10 cellular contexts compared by ENCODE assay signal in the genomic region with DNA sequence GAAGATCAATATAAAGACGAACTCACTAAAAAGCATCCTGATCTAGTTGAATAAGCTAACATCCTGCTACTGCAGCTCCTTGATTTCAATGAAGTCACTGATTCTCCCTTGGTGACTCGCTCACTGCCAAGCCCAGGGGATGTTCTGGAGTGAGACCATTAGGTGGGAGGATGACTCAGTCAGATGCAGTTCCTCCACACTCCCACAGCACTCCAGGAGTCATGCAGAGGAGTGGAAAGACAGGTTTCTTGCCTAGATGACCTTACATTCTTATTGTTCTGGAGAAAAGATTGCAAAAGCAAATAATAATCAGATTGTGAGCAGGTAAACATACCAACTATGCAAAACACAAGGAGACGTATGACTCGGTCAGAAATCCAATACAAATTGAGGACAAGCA. TPM values are rescaled to one million over a fixed set of nuclear protein-coding genes. Genes with fewer than 3 reads are reported as not detected.
A peak's percentile ranks its signal among the peaks of the same experiment; 100 is the strongest.
DNase-seq lines count a peak whose midpoint lies in the region; ATAC-seq and TF ChIP-seq lines count a peak whose summit lies in the region.
"Had no signal": no experiment of that assay in that cellular context is flagged by ENCODE, and none has a peak within 500 bp of the region (broad histone marks: within the 10 kb centered on the region; RNA-seq: fewer than 3 reads in every experiment).

No MANE protein-coding gene starts in this region.

- CTCF ChIA-PET in T-cell (lab: Charles Lee), result interaction anchor here (0.7 to 1.0 kb wide), 3 partner anchors 12 to 13 kb away, joined by 3 read pairs; no protein-coding TSS in a partner anchor

- H3K36me3 ChIP-seq in stomach, result peaks cover 0 to 25% (median 6%) of the 10 kb centered on the region in 4 donors
- H3K36me3 ChIP-seq in heart left ventricle, result no peaks in the 10 kb centered on the region
- H3K36me3 ChIP-seq: BLaER1 had no signal

- H3K9me3 ChIP-seq in stomach, result no peaks in the 10 kb centered on the region
- no peaks in the 10 kb centered on the region for H3K9me3 ChIP-seq in heart left ventricle
- H3K9me3 ChIP-seq: BLaER1 had no signal

- TF ChIP-seq POLR2A in stomach (IDR thresholded peaks at IDR 0.05), result no peak
- TF ChIP-seq POLR2A in heart left ventricle (IDR thresholded peaks at IDR 0.05), result no peak

- no peak overlapping the region for H3K4me3 ChIP-seq in stomach
- no peak overlapping the region for H3K4me3 ChIP-seq in heart left ventricle
- H3K4me3 ChIP-seq: BLaER1 had no signal

- H3K27ac ChIP-seq in stomach, result peak overlapping the region in 4 of 5 donors; percentile 24 to 84 (median 46)
- no peak overlapping the region for H3K27ac ChIP-seq in heart left ventricle
- H3K27ac ChIP-seq: BLaER1 had no signal

- intact Hi-C loops in head of caudate nucleus (cut with DNase I) (no loop called here), stomach (cut with DNase I; ENCODE audit: low total_unique reads) (no loop called here), heart left ventricle (cut with DNase I) (no loop called here)

- H3K4me1 ChIP-seq in stomach (peaks cover 9 to 43% (median 14%) of the 10 kb centered on the region in 4 donors), heart left ventricle (no peaks in the 10 kb centered on the region)

- H3K4me3 Mint-ChIP-seq in T-cell, result peak overlapping the region in 1 of 3 donors; percentile 37
- H3K4me3 Mint-ChIP-seq: T-helper 1 cell treated with Interleukin-12 subunit alpha and Interleukin-12 subunit beta and Interleukin-4 antibody, amounts not matched to agents 30 μg/mL and 1 μg/mL, for 36 hours had no signal

- peaks cover 72 to 75% (median 74%) of the 10 kb centered on the region in 3 donors for H3K4me1 Mint-ChIP-seq in T-cell

- no peak for ATAC-seq in T-cell (replicated peaks in 1 of 4)
- ATAC-seq in heart left ventricle, result no peak
- no peak for ATAC-seq in GM18517 (IDR thresholded peaks at IDR 0.05; ENCODE audit: unreplicated experiment)

- TF ChIP-seq CTCF in stomach (IDR thresholded peaks at IDR 0.05), result no peak
- TF ChIP-seq CTCF in heart left ventricle (IDR thresholded peaks at IDR 0.05), result no peak

- TF ChIP-seq EP300 in stomach (IDR thresholded peaks at IDR 0.05), result no peak

- no peaks in the 10 kb centered on the region for H3K9me3 Mint-ChIP-seq in T-cell
- H3K9me3 Mint-ChIP-seq: T-helper 1 cell treated with Interleukin-12 subunit alpha and Interleukin-12 subunit beta and Interleukin-4 antibody, amounts not matched to agents 30 μg/mL and 1 μg/mL, for 36 hours had no signal

- H3K27me3 ChIP-seq in stomach, result no peaks in the 10 kb centered on the region
- no peaks in the 10 kb centered on the region for H3K27me3 ChIP-seq in heart left ventricle
- H3K27me3 ChIP-seq: BLaER1 had no signal

- H3K36me3 Mint-ChIP-seq in T-cell, result peaks cover 44% of the 10 kb centered on the region

- H3K27me3 Mint-ChIP-seq in T-cell, result no peaks in the 10 kb centered on the region

- WGBS in stomach, 5 donors, result 31 to 70% (median 45%) methylated on average over 4 of the region's 4 CpGs
- 81 to 89% (median 83%) methylated on average over 4 of the region's 4 CpGs for WGBS in heart left ventricle, 4 donors

- POLR2A ChIA-PET in T-cell (lab: Charles Lee), result no interaction called here

- peak overlapping the region; percentile 70 to 75 for H3K27ac Mint-ChIP-seq in T-cell
- H3K27ac Mint-ChIP-seq: T-helper 1 cell treated with Interleukin-12 subunit alpha and Interleukin-12 subunit beta and Interleukin-4 antibody, amounts not matched to agents 30 μg/mL and 1 μg/mL, for 36 hours had no signal

- DNase-seq in SIG-M5 treated with dmso at 0.1 percent for 504 hours (lab: John Stamatoyannopoulos, UW; ENCODE audit: unreplicated experiment) (peak; percentile 68), SIG-M5 (lab: John Stamatoyannopoulos, UW) (no peak), T-cell (no peak), head of caudate nucleus (peak in 39 of 42 donors; percentile 29 to 89 (median 58)), stomach (peak; percentile 65), heart left ventricle (no peak)
- DNase-seq in activated CD4-positive, CD25-positive, alpha-beta regulatory T cell treated with anti-CD3 and anti-CD28 coated beads, Interleukin-2, amount 50 U/mL, for 72 hours, result no peak

RNA-seq across cellular contexts. Expression of gene GCNT4, which starts 15.3 kb away (rescaled TPM):
- total RNA-seq in T-cell (10 to 100 TPM in 4 of 5 donors, 1 to 10 TPM in 1; 7.1 to 17.5 (median 11.5) TPM), stomach (10 to 100 TPM in 2 of 5 donors, 1 to 10 TPM in 3; 1.2 to 31.4 (median 8.0) TPM), heart left ventricle (under 1 TPM; 0.07 to 0.60 (median 0.38) TPM)
- polyA plus RNA-seq in stomach (1 to 10 TPM; 1.5 to 3.8 (median 3.3) TPM), heart left ventricle (under 1 TPM; 0.08 to 0.11 TPM)

Comparison
In these comparisons a context has a peak if more than half of its experiments do, and no peak if none do; other contexts are left out.
1. DNase-seq: peak in SIG-M5 treated with dmso at 0.1 percent for 504 hours (single experiment), head of caudate nucleus (39 of 42) and stomach (single experiment); none in SIG-M5 (single experiment), T-cell (0 of 34), heart left ventricle (0 of 5) and activated CD4-positive, CD25-positive, alpha-beta regulatory T cell treated with anti-CD3 and anti-CD28 coated beads, Interleukin-2, amount 50 U/mL, for 72 hours (single experiment).
2. H3K27ac ChIP-seq: peak in stomach (4 of 5); none in heart left ventricle (0 of 12).